ENCODE assay signal across 20 cellular contexts in the genomic region with DNA sequence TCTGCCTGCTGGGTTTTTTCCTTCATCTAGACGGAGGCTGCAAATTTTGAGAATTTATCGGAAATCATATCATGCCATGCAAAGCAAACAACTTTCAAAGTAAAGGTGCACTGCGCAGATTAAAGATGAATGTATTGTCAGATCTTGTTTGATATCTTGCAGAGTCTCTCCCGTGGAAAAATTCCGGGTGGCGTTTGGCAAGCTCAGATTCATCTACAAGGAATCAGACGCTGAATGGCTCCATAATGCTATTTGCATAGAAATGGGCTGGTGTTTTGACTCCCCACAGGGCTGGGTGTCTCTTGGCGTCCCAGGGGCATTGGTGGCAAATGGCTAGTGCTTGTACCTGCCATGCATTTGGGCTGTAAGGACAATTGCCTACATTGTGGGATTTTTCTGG.
A peak's percentile ranks its signal among the peaks of the same experiment; 100 is the strongest.
DNase-seq lines count a peak whose midpoint lies in the region; ATAC-seq, FAIRE-seq and TF ChIP-seq lines count a peak whose summit lies in the region.
"Had no signal": no experiment of that assay in that cellular context is flagged by ENCODE, and none has a peak within 500 bp of the region (broad histone marks: within the 10 kb centered on the region; RNA-seq: fewer than 3 reads in every experiment).

No MANE protein-coding gene starts in this region.

- H4K91ac ChIP-seq in neuronal stem cell (ENCODE audit: low read depth, low read length, poor library complexity) = no peak overlapping the region

- no peak overlapping the region for H2BK12ac ChIP-seq in neuronal stem cell (ENCODE audit: low read length)

- H3K9me3 ChIP-seq in neuronal stem cell (replicated peaks in 1 of 2; ENCODE audit: control insufficient read depth in 2 of 2, insufficient read depth in 1 of 2, low read depth in 1 of 2, low read length in 2 of 2) = no peaks in the 10 kb centered on the region
- H3K9me3 ChIP-seq: BLaER1, Caco-2 had no signal

- no peak overlapping the region for H3K27ac ChIP-seq in neuronal stem cell (replicated peaks; ENCODE audit: low read length)
- H3K27ac ChIP-seq: BLaER1, C4-2B had no signal

- H2BK15ac ChIP-seq in neuronal stem cell (ENCODE audit: low read length) = no peak overlapping the region

- no peak overlapping the region for H3K9ac ChIP-seq in neuronal stem cell (ENCODE audit: low read depth, low read length, poor library complexity)
- H3K9ac ChIP-seq: BLaER1 had no signal

- no peak for ATAC-seq in left colon
- ATAC-seq: CD8-positive, alpha-beta T cell; GM12878 had no signal

- H3K4me1 ChIP-seq in neuronal stem cell (ENCODE audit: control insufficient read depth in 2 of 2, insufficient read depth in 1 of 2, low read depth in 1 of 2, low read length in 2 of 2) = peaks cover 0 to 4% of the 10 kb centered on the region in 2 donors
- H3K4me1 ChIP-seq: Caco-2 had no signal

- no peaks in the 10 kb centered on the region for H3K79me1 ChIP-seq in neuronal stem cell (ENCODE audit: low read depth, low read length)

- TF ChIP-seq CTCF in brain (conservative IDR thresholded peaks at IDR 0.05) = no peak

- no peak overlapping the region for H2BK5ac ChIP-seq in neuronal stem cell (ENCODE audit: low read length)

- H3K14ac ChIP-seq in neuronal stem cell (ENCODE audit: low read length) = no peak overlapping the region

- H3K4me2 ChIP-seq in neuronal stem cell (ENCODE audit: insufficient read depth, low read length, poor library complexity, severe bottlenecking) = no peak overlapping the region
- H3K4me2 ChIP-seq: BLaER1 had no signal

- H3K36me3 ChIP-seq in neuronal stem cell (replicated peaks in 1 of 2; ENCODE audit: control insufficient read depth in 2 of 2, insufficient read depth in 2 of 2, low read length in 2 of 2) = no peaks in the 10 kb centered on the region
- H3K36me3 ChIP-seq: BLaER1 had no signal

- H3K27ac Mint-ChIP-seq in brain = peak overlapping the region in 4 of 5 experiments; percentile 7 to 88 (median 34)
- H3K27ac Mint-ChIP-seq: B cell; CD4-positive, CD25-positive, alpha-beta regulatory T cell; CD8-positive, alpha-beta T cell had no signal

- no peak overlapping the region for H3K23ac ChIP-seq in neuronal stem cell (ENCODE audit: low read depth, low read length, poor library complexity)

- H2BK120ac ChIP-seq in neuronal stem cell (ENCODE audit: low read depth, low read length) = no peak overlapping the region

- peaks cover 0 to 5% (median 0%) of the 10 kb centered on the region in 3 experiments for H3K27me3 ChIP-seq in neuronal stem cell (ENCODE audit: control insufficient read depth in 3 of 3, insufficient read depth in 3 of 3, low read depth in 1 of 3, low read length in 3 of 3)
- H3K27me3 ChIP-seq: BLaER1 had no signal

- no peak overlapping the region for H3K4me3 Mint-ChIP-seq in brain
- H3K4me3 Mint-ChIP-seq: B cell; CD4-positive, CD25-positive, alpha-beta regulatory T cell; CD8-positive, alpha-beta T cell had no signal

- peak; percentile 76 for DNase-seq in NCI-H82 (lab: John Stamatoyannopoulos, UW)
- DNase-seq in neuronal stem cell (ENCODE audit: low spot score) = no peak
- no peak for DNase-seq in left colon
- DNase-seq in DMS79 (lab: John Stamatoyannopoulos, UW) = no peak
- no peak for DNase-seq in GM12892 (ENCODE audit: insufficient read length)
- DNase-seq: Caco-2; CD4-positive, CD25-positive, alpha-beta regulatory T cell; CD8-positive, alpha-beta T cell; DMS153; EL; GDM1; H7; HCEC 1CT had no signal

- no peak overlapping the region for H3K4me3 ChIP-seq in neuronal stem cell (ENCODE audit: low read length in 2 of 2)
- H3K4me3 ChIP-seq: BLaER1, GM12878 had no signal

- WGBS in neuronal stem cell (ENCODE audit: extremely low coverage in 2 of 2, insufficient read length in 2 of 2, insufficient replicate concordance in 1 of 2), 2 donors = no CpG with 5 or more reads among the region's 8 CpGs

- no peak overlapping the region for H3K18ac ChIP-seq in neuronal stem cell (ENCODE audit: low read length)

- H3K9me3 Mint-ChIP-seq in brain = no peaks in the 10 kb centered on the region
- H3K9me3 Mint-ChIP-seq: CD4-positive, CD25-positive, alpha-beta regulatory T cell; CD8-positive, alpha-beta T cell had no signal

- FAIRE-seq in GM12892 (lab: Jason Lieb, UNC) = no peak
- FAIRE-seq: GM12878, GM18507, H1 had no signal

- H3K4me1 Mint-ChIP-seq in brain = peaks cover 46% of the 10 kb centered on the region

- H3K36me3 Mint-ChIP-seq in brain = no peaks in the 10 kb centered on the region
- H3K36me3 Mint-ChIP-seq: CD4-positive, CD25-positive, alpha-beta regulatory T cell; CD8-positive, alpha-beta T cell had no signal

- H3K4ac ChIP-seq in neuronal stem cell (ENCODE audit: low read length) = no peak overlapping the region

- intact Hi-C loops in left colon (cut with DNase I, micrococcal nuclease) = no loop called here

- no peak overlapping the region for H4K8ac ChIP-seq in neuronal stem cell (ENCODE audit: low read depth, low read length)

- peak overlapping the region; percentile 55 for H2AFZ ChIP-seq in neuronal stem cell (ENCODE audit: low read length)

- TF ChIP-seq POLR2A in GM12892 (IDR thresholded peaks at IDR 0.05; ENCODE audit: low read depth, low read length) = no peak

- H3K27me3 Mint-ChIP-seq in brain = no peaks in the 10 kb centered on the region

- no peak overlapping the region for H2AK5ac ChIP-seq in neuronal stem cell (ENCODE audit: low read depth, low read length)
